ENCODE assay signal across 8 cellular contexts in genomic region chr2:234446404-234447076, GRCh38. TPM values are rescaled to one million over a fixed set of nuclear protein-coding genes. Genes with fewer than 3 reads are reported as not detected.
DNase-seq lines count a peak whose midpoint lies in the region; ATAC-seq and TF ChIP-seq lines count a peak whose summit lies in the region.

No MANE protein-coding gene starts in this region.

- H3K27me3 ChIP-seq in GM23338 (ENCODE audit: insufficient read depth), result no peaks in the 10 kb centered on the region

- in situ Hi-C loops in KBM-7 (cut with MboI; ENCODE audit: low pct_unique_long_range_greater_than_20kb, low sequenced_read_pairs), result no loop called here

- H3K4me3 ChIP-seq in GM23338, result no peak overlapping the region

- no peak for TF ChIP-seq CTCF in GM23338 (conservative IDR thresholded peaks at IDR 0.05; ENCODE audit: low read depth in 2 of 2)

- H3K4me3 Mint-ChIP-seq in GM23338, result no peak overlapping the region

- no peaks in the 10 kb centered on the region; the same call in 2 of the 3 replicates for H3K36me3 Mint-ChIP-seq in GM23338 (ENCODE audit: low read depth)

- peaks cover 34% of the 10 kb centered on the region for H3K4me1 Mint-ChIP-seq in GM23338

- H3K27ac Mint-ChIP-seq in GM23338, result no peak overlapping the region

- no peak overlapping the region for H2AFZ ChIP-seq in GM23338

- DNase-seq in C1 segment of cervical spinal cord (lab: John Stamatoyannopoulos, UW), result peak in 8 of 14 donors; percentile 11 to 47 (median 23)
- DNase-seq in KBM-7, result peak; percentile 68
- DNase-seq in activated T-cell treated with anti-CD3 and anti-CD28 coated beads for 4 hours, result peak; percentile 41
- peak; percentile 78 for DNase-seq in left cardiac atrium
- DNase-seq in stimulated activated CD4-positive, alpha-beta T cell treated with anti-CD3 and anti-CD28 coated beads, Interleukin-2, amount 100 ng/mL, for 4 hours (ENCODE audit: low read depth), result peak; percentile 51
- DNase-seq in NCI-H2196 treated with DMSO at 0.1 percent for 48 hours (lab: John Stamatoyannopoulos, UW; ENCODE audit: unreplicated experiment), result no peak
- DNase-seq in GM23338 (ENCODE audit: low spot score), result no peak

- H3K4me1 ChIP-seq in GM23338 (ENCODE audit: insufficient read depth), result peaks cover 20% of the 10 kb centered on the region

- H3K36me3 ChIP-seq in GM23338 (ENCODE audit: insufficient read depth), result no peaks in the 10 kb centered on the region

- H3K9me2 ChIP-seq in GM23338 (ENCODE audit: insufficient read depth), result peaks cover 7% of the 10 kb centered on the region

- H3F3A ChIP-seq in GM23338 (replicated peaks; ENCODE audit: low read depth), result no peaks in the 10 kb centered on the region

- peaks cover 11% of the 10 kb centered on the region for H3K27me3 Mint-ChIP-seq in GM23338 (ENCODE audit: insufficient read depth, low read depth, poor library complexity)

- H3K4me2 ChIP-seq in GM23338, result no peak overlapping the region

- intact Hi-C loops in left cardiac atrium (cut with DNase I), result no loop called here

- no peak overlapping the region for H3K27ac ChIP-seq in GM23338 (ENCODE audit: low read depth)

- peak; percentile 94 for ATAC-seq in GM21390 (IDR thresholded peaks at IDR 0.05; ENCODE audit: unreplicated experiment)
- ATAC-seq in left cardiac atrium, result peak; percentile 88 to 96
- ATAC-seq in GM23338, result no peak

- H3K79me2 ChIP-seq in GM23338 (replicated peaks; ENCODE audit: insufficient read depth), result no peaks in the 10 kb centered on the region

- H3K9me3 Mint-ChIP-seq in GM23338, result no peaks in the 10 kb centered on the region; the same call in 2 of the 3 replicates

- H4K20me1 ChIP-seq in GM23338 (replicated peaks; ENCODE audit: insufficient read depth), result no peaks in the 10 kb centered on the region

TF ChIP-seq in GM23338, 12 proteins besides CTCF, POLR2A, EP300 and RAD21:
- TF ChIP-seq CREB1 (CRISPR knock-in tag; IDR thresholded peaks at IDR 0.05; ENCODE audit: low read depth) (no peak), ZNF114 (CRISPR knock-in tag; IDR thresholded peaks at IDR 0.05) (no peak), POLR2AphosphoS5 (IDR thresholded peaks at IDR 0.05; ENCODE audit: low read depth) (no peak), REST (IDR thresholded peaks at IDR 0.05; ENCODE audit: unreplicated experiment) (no peak), NANOG (IDR thresholded peaks at IDR 0.05; ENCODE audit: borderline replicate concordance) (no peak), EZH2 (IDR thresholded peaks at IDR 0.05; ENCODE audit: low read depth, unreplicated experiment) (no peak), ZNF331 (CRISPR knock-in tag; IDR thresholded peaks at IDR 0.05; ENCODE audit: low read depth) (no peak), ETS1 (IDR thresholded peaks at IDR 0.05) (no peak), JUNB (IDR thresholded peaks at IDR 0.05; ENCODE audit: unreplicated experiment) (no peak), ZNF462 (CRISPR knock-in tag; IDR thresholded peaks at IDR 0.05) (no peak), STAT1 (IDR thresholded peaks at IDR 0.05; ENCODE audit: unreplicated experiment) (no peak), EZH2phosphoT487 (IDR thresholded peaks at IDR 0.05; ENCODE audit: unreplicated experiment) (no peak)

RNA-seq across cellular contexts. Expression of gene ARL4C, which starts 50.3 kb away (rescaled TPM):
- 1 to 10 TPM; 4.2 to 9.2 TPM for total RNA-seq in left cardiac atrium
- 9.1 and 9.9 TPM in 2 replicates for total RNA-seq in GM23338 (2014; rRNA removed; shearing (Covaris generic))
- 5.6 and 5.8 TPM in 2 replicates for polyA plus RNA-seq in GM23338 (2016; fragmentation: Nextera tagmentation; extraction: Ambion mirVana)

Comparison
In these comparisons a context has a peak if more than half of its experiments do, and no peak if none do; other contexts are left out.
1. DNase-seq: peak in C1 segment of cervical spinal cord (8 of 14), KBM-7 (single experiment), activated T-cell treated with anti-CD3 and anti-CD28 coated beads for 4 hours (single experiment), left cardiac atrium (single experiment) and stimulated activated CD4-positive, alpha-beta T cell treated with anti-CD3 and anti-CD28 coated beads, Interleukin-2, amount 100 ng/mL, for 4 hours (single experiment); none in NCI-H2196 treated with DMSO at 0.1 percent for 48 hours (single experiment) and GM23338 (single experiment).